9 cellular contexts compared by ENCODE assay signal in genomic region chr11:125517116-125517804, GRCh38. TPM values are rescaled to one million over a fixed set of nuclear protein-coding genes. Genes with fewer than 3 reads are reported as not detected.
DNase-seq lines count a peak whose midpoint lies in the region; ATAC-seq and TF ChIP-seq lines count a peak whose summit lies in the region.
"Had no signal": no experiment of that assay in that cellular context is flagged by ENCODE, and none has a peak within 500 bp of the region (broad histone marks: within the 10 kb centered on the region; RNA-seq: fewer than 3 reads in every experiment).

No MANE protein-coding gene starts in this region.

- peaks cover 6% of the 10 kb centered on the region for H3K9me3 Mint-ChIP-seq in activated CD4-positive, alpha-beta T cell treated with anti-CD3 and anti-CD28 coated beads, Interleukin-2, amount 10 ng/mL, durations not matched to agents 7 days and 5 days
- H3K9me3 Mint-ChIP-seq in activated CD4-positive, alpha-beta T cell treated with anti-CD3 and anti-CD28 coated beads for 36 hours (ENCODE audit: low read depth) = peaks cover 2% of the 10 kb centered on the region
- peaks cover 22% of the 10 kb centered on the region for H3K9me3 Mint-ChIP-seq in WTC11

- no peak for ATAC-seq in activated CD4-positive, alpha-beta T cell treated with anti-CD3 and anti-CD28 coated beads for 36 hours
- ATAC-seq in WTC11 = peak; percentile 93
- no peak for ATAC-seq in HG02973 (IDR thresholded peaks at IDR 0.05; ENCODE audit: unreplicated experiment)
- no peak for ATAC-seq in GM18909 (IDR thresholded peaks at IDR 0.05; ENCODE audit: poor library complexity, unreplicated experiment)

- no peak overlapping the region for H3K27ac ChIP-seq in testis

- H3K27ac Mint-ChIP-seq in activated CD4-positive, alpha-beta T cell treated with anti-CD3 and anti-CD28 coated beads, Interleukin-2, amount 10 ng/mL, durations not matched to agents 7 days and 5 days = peak overlapping the region; percentile 20
- H3K27ac Mint-ChIP-seq in activated CD4-positive, alpha-beta T cell treated with anti-CD3 and anti-CD28 coated beads for 36 hours = no peak overlapping the region
- peak overlapping the region; percentile 68 for H3K27ac Mint-ChIP-seq in WTC11
- H3K27ac Mint-ChIP-seq: activated T-helper 1 cell treated with anti-CD3 and anti-CD28 coated beads, Interleukin-12 subunit alpha, Interleukin-12 subunit beta, Interleukin-2, Interleukin-4 antibody, amounts not matched to agents 30 ng/mL and 10 ng/mL and 1 ng/mL, durations not matched to agents 14 hours and 24 hours and 36 hours had no signal

- no peak for DNase-seq in activated CD4-positive, alpha-beta T cell treated with anti-CD3 and anti-CD28 coated beads, Interleukin-2, amount 10 ng/mL, durations not matched to agents 7 days and 5 days
- no peak for DNase-seq in activated CD4-positive, alpha-beta T cell treated with anti-CD3 and anti-CD28 coated beads for 36 hours
- DNase-seq in WTC11 (ENCODE audit: low spot score) (peak; percentile 84), hepatic stellate cell (ENCODE audit: low spot score) (peak; percentile 76), testis (peak; percentile 76), GF-D8 (lab: John Stamatoyannopoulos, UW) (no peak)

- no peak for TF ChIP-seq POLR2A in testis (IDR thresholded peaks at IDR 0.05)

- intact Hi-C loops in activated CD4-positive, alpha-beta T cell treated with anti-CD3 and anti-CD28 coated beads for 36 hours (cut with DNase I, micrococcal nuclease) = loop anchor here in 1 of 2 experiments (10.0 kb wide), 1 partner anchor 548 kb away; the partner anchor contains the start of gene CDON
- intact Hi-C loops in testis (cut with DNase I; ENCODE audit: low total_unique reads) = no loop called here

- H3K4me3 Mint-ChIP-seq in activated CD4-positive, alpha-beta T cell treated with anti-CD3 and anti-CD28 coated beads, Interleukin-2, amount 10 ng/mL, durations not matched to agents 7 days and 5 days = no peak overlapping the region
- H3K4me3 Mint-ChIP-seq in activated CD4-positive, alpha-beta T cell treated with anti-CD3 and anti-CD28 coated beads for 36 hours = no peak overlapping the region
- H3K4me3 Mint-ChIP-seq in WTC11 = peak overlapping the region; percentile 54
- H3K4me3 Mint-ChIP-seq: activated T-helper 1 cell treated with anti-CD3 and anti-CD28 coated beads, Interleukin-12 subunit alpha, Interleukin-12 subunit beta, Interleukin-2, Interleukin-4 antibody, amounts not matched to agents 30 ng/mL and 10 ng/mL and 1 ng/mL, durations not matched to agents 14 hours and 24 hours and 36 hours had no signal

- H3K27me3 ChIP-seq in testis = no peaks in the 10 kb centered on the region

- CTCF ChIA-PET in activated CD4-positive, alpha-beta T cell treated with anti-CD3 and anti-CD28 coated beads, Interleukin-2, amount 10 ng/mL, durations not matched to agents 7 days and 5 days (lab: Charles Lee) = interaction anchor here (0.6 to 1.4 kb wide), 2 partner anchors 9 to 1584 kb away, joined by 3 to 5 read pairs; no protein-coding TSS in a partner anchor
- CTCF ChIA-PET in activated CD4-positive, alpha-beta T cell treated with anti-CD3 and anti-CD28 coated beads for 36 hours (lab: Charles Lee) = interaction anchor here (0.6 to 1.1 kb wide), 2 partner anchors 12 to 29 kb away, joined by 3 read pairs; no protein-coding TSS in a partner anchor
- CTCF ChIA-PET in WTC11 (lab: Charles Lee) = interaction anchor here (0.6 to 1.5 kb wide), 8 partner anchors 18 to 426 kb away, joined by 3 to 6 read pairs (median 5); partner anchors contain the start of genes EI24 and FEZ1

- no peaks in the 10 kb centered on the region for H3K27me3 Mint-ChIP-seq in activated CD4-positive, alpha-beta T cell treated with anti-CD3 and anti-CD28 coated beads, Interleukin-2, amount 10 ng/mL, durations not matched to agents 7 days and 5 days
- no peaks in the 10 kb centered on the region for H3K27me3 Mint-ChIP-seq in activated CD4-positive, alpha-beta T cell treated with anti-CD3 and anti-CD28 coated beads for 36 hours
- no peaks in the 10 kb centered on the region for H3K27me3 Mint-ChIP-seq in WTC11 (ENCODE audit: low read depth)

- TF ChIP-seq CTCF in WTC11 (IDR thresholded peaks at IDR 0.05) = no peak
- no peak for TF ChIP-seq CTCF in testis (IDR thresholded peaks at IDR 0.05)

- H3K4me3 ChIP-seq in testis = no peak overlapping the region

- H3K9me3 ChIP-seq in testis = no peaks in the 10 kb centered on the region

- peaks cover 43% of the 10 kb centered on the region for H3K4me1 Mint-ChIP-seq in activated CD4-positive, alpha-beta T cell treated with anti-CD3 and anti-CD28 coated beads, Interleukin-2, amount 10 ng/mL, durations not matched to agents 7 days and 5 days
- H3K4me1 Mint-ChIP-seq in activated CD4-positive, alpha-beta T cell treated with anti-CD3 and anti-CD28 coated beads for 36 hours = peaks cover 40% of the 10 kb centered on the region
- peaks cover 37% of the 10 kb centered on the region for H3K4me1 Mint-ChIP-seq in WTC11

- 54 to 55% methylated on average over 4 of the region's 4 CpGs for WGBS in testis, 2 donors

- no peaks in the 10 kb centered on the region for H3K36me3 Mint-ChIP-seq in activated CD4-positive, alpha-beta T cell treated with anti-CD3 and anti-CD28 coated beads, Interleukin-2, amount 10 ng/mL, durations not matched to agents 7 days and 5 days (ENCODE audit: low read depth)
- no peaks in the 10 kb centered on the region for H3K36me3 Mint-ChIP-seq in activated CD4-positive, alpha-beta T cell treated with anti-CD3 and anti-CD28 coated beads for 36 hours (ENCODE audit: low read depth)
- peaks cover 15% of the 10 kb centered on the region for H3K36me3 Mint-ChIP-seq in WTC11

- H3K4me1 ChIP-seq in testis = peaks cover 4% of the 10 kb centered on the region

- POLR2A ChIA-PET in activated CD4-positive, alpha-beta T cell treated with anti-CD3 and anti-CD28 coated beads, Interleukin-2, amount 10 ng/mL, durations not matched to agents 7 days and 5 days (lab: Charles Lee) = no interaction called here
- POLR2A ChIA-PET in activated CD4-positive, alpha-beta T cell treated with anti-CD3 and anti-CD28 coated beads for 36 hours (lab: Charles Lee) = no interaction called here
- POLR2A ChIA-PET in WTC11 (lab: Charles Lee) = interaction anchor here (0.6 to 0.7 kb wide), 4 partner anchors 20 to 765 kb away, joined by 3 to 4 read pairs (median 4); no protein-coding TSS in a partner anchor

- H3K36me3 ChIP-seq in testis (ENCODE audit: low read depth, missing control alignments) = no peaks in the 10 kb centered on the region

TF ChIP-seq in WTC11, 78 proteins besides CTCF, POLR2A, EP300 and RAD21:
- TF ChIP-seq CREB1 (CRISPR knock-in tag; IDR thresholded peaks at IDR 0.05) (no peak), TEAD1 (CRISPR knock-in tag; IDR thresholded peaks at IDR 0.05) (peak; percentile 50; the same call in 1 of the 2 replicates), ETV6 (CRISPR knock-in tag; IDR thresholded peaks at IDR 0.05) (peak; percentile 71; the same call in 1 of the 2 replicates), TEAD4 (CRISPR knock-in tag; IDR thresholded peaks at IDR 0.05) (no peak)

RNA-seq across cellular contexts. Expression of gene FEZ1, which starts 21.2 kb away (rescaled TPM):
- under 1 TPM; 0.40 TPM for total RNA-seq in activated CD4-positive, alpha-beta T cell treated with anti-CD3 and anti-CD28 coated beads, Interleukin-2, amount 10 ng/mL, durations not matched to agents 7 days and 5 days
- total RNA-seq in activated CD4-positive, alpha-beta T cell treated with anti-CD3 and anti-CD28 coated beads for 36 hours = 1 to 10 TPM; 1.4 to 1.5 TPM
- total RNA-seq in WTC11 (2021) (33.2 to 46.1 TPM (median 36.4 TPM) in 3 replicates), testis (10 to 100 TPM; 40.3 to 52.6 TPM)
- polyA plus RNA-seq in testis (ENCODE audit: insufficient read depth, low read depth, low replicate concordance) = 71.9 TPM

RNA-seq across cellular contexts. Expression of gene EI24, which starts 52.0 kb away (rescaled TPM):
- total RNA-seq in activated CD4-positive, alpha-beta T cell treated with anti-CD3 and anti-CD28 coated beads, Interleukin-2, amount 10 ng/mL, durations not matched to agents 7 days and 5 days = 10 to 100 TPM; 37.3 to 44.3 TPM
- total RNA-seq in activated CD4-positive, alpha-beta T cell treated with anti-CD3 and anti-CD28 coated beads for 36 hours = 10 to 100 TPM; 36.3 to 36.6 TPM
- 120 to 130 TPM (median 126 TPM) in 3 replicates for total RNA-seq in WTC11 (2021)
- total RNA-seq in testis = 10 to 100 TPM; 35.6 to 36.8 TPM
- 91.2 TPM for polyA plus RNA-seq in testis (ENCODE audit: insufficient read depth, low read depth, low replicate concordance)

Comparison
In these comparisons a context has a peak if more than half of its experiments do, and no peak if none do; other contexts are left out.
1. DNase-seq: peak in WTC11 (single experiment), hepatic stellate cell (single experiment) and testis (single experiment); none in activated CD4-positive, alpha-beta T cell treated with anti-CD3 and anti-CD28 coated beads, Interleukin-2, amount 10 ng/mL, durations not matched to agents 7 days and 5 days (single experiment), activated CD4-positive, alpha-beta T cell treated with anti-CD3 and anti-CD28 coated beads for 36 hours (single experiment) and GF-D8 (single experiment).
2. RNA of gene FEZ1, which starts 21.2 kb away (total RNA-seq): 40.3 to 52.6 TPM in testis and 33.2 to 46.1 TPM in WTC11; 1.4 to 1.5 TPM in activated CD4-positive, alpha-beta T cell treated with anti-CD3 and anti-CD28 coated beads for 36 hours and 0.40 TPM in activated CD4-positive, alpha-beta T cell treated with anti-CD3 and anti-CD28 coated beads, Interleukin-2, amount 10 ng/mL, durations not matched to agents 7 days and 5 days; every median in the first group is over 10 times any median in the second.